21 cellular contexts compared by ENCODE assay signal in genomic region chr6:87941556-87942358, GRCh38.
"Had no signal": no experiment of that assay in that cellular context is flagged by ENCODE, and none has a peak within 500 bp of the region (broad histone marks: within the 10 kb centered on the region; RNA-seq: fewer than 3 reads in every experiment).

No MANE protein-coding gene starts in this region.

- H3K36me3 ChIP-seq: breast epithelium, lower lobe of right lung, prostate gland, upper lobe of left lung had no signal

- H3K4me1 Mint-ChIP-seq: activated naive CD8-positive, alpha-beta T cell treated with anti-CD3 and anti-CD28 coated beads for 36 hours; naive thymus-derived CD4-positive, alpha-beta T cell had no signal

- H3K9me3 ChIP-seq: breast epithelium, lower lobe of right lung, prostate gland, upper lobe of left lung had no signal

- H3K36me3 Mint-ChIP-seq: activated naive CD8-positive, alpha-beta T cell treated with anti-CD3 and anti-CD28 coated beads for 36 hours; naive thymus-derived CD4-positive, alpha-beta T cell; WTC11 had no signal

- H3K27ac ChIP-seq: breast epithelium, foreskin keratinocyte, lower lobe of right lung, prostate gland, upper lobe of left lung had no signal

- H3K4me1 ChIP-seq: breast epithelium, prostate gland had no signal

- H3K27me3 ChIP-seq: breast epithelium, foreskin keratinocyte, upper lobe of left lung had no signal

- H3K4me3 Mint-ChIP-seq: activated naive CD8-positive, alpha-beta T cell treated with anti-CD3 and anti-CD28 coated beads for 36 hours; activated T-cell treated with anti-CD3 and anti-CD28 coated beads, Interleukin-2, amount 50 U/mL, for 4 hours; naive thymus-derived CD4-positive, alpha-beta T cell; neural crest cell; T-helper 1 cell treated with Interleukin-12 subunit alpha and Interleukin-12 subunit beta and Interleukin-4 antibody, amounts not matched to agents 30 μg/mL and 1 μg/mL, for 36 hours; WTC11 had no signal

- H3K4me3 ChIP-seq: breast epithelium, lower lobe of right lung, prostate gland, upper lobe of left lung had no signal

- FAIRE-seq: kidney had no signal

- H3K9me3 Mint-ChIP-seq: activated naive CD8-positive, alpha-beta T cell treated with anti-CD3 and anti-CD28 coated beads for 36 hours; activated T-cell treated with anti-CD3 and anti-CD28 coated beads, Interleukin-2, amount 50 U/mL, for 4 hours; activated T-helper 2 cell treated with anti-CD3 and anti-CD28 coated beads, Interferon-gamma antibody, Interleukin-2, Interleukin-4, amounts not matched to agents 10 μg/mL and 5 μg/mL and 100 μg/mL, durations not matched to agents 14 hours and 24 hours and 36 hours; naive thymus-derived CD4-positive, alpha-beta T cell; neural crest cell; T-helper 1 cell treated with Interleukin-12 subunit alpha and Interleukin-12 subunit beta and Interleukin-4 antibody, amounts not matched to agents 30 μg/mL and 1 μg/mL, for 36 hours; WTC11 had no signal

- ATAC-seq: activated T-cell treated with anti-CD3 and anti-CD28 coated beads, Interleukin-2, amount 50 U/mL, for 4 hours; foreskin keratinocyte; lower lobe of right lung; naive thymus-derived CD4-positive, alpha-beta T cell; stimulated activated naive CD8-positive, alpha-beta T cell treated with anti-CD3 and anti-CD28 coated beads, Interleukin-15, Interleukin-2, amounts not matched to agents 100 U/mL and 50 U/mL, for 24 hours; WTC11 had no signal

- H3K27ac Mint-ChIP-seq: activated naive CD8-positive, alpha-beta T cell treated with anti-CD3 and anti-CD28 coated beads for 36 hours; activated T-helper 2 cell treated with anti-CD3 and anti-CD28 coated beads, Interferon-gamma antibody, Interleukin-2, Interleukin-4, amounts not matched to agents 10 μg/mL and 5 μg/mL and 100 μg/mL, durations not matched to agents 14 hours and 24 hours and 36 hours; naive thymus-derived CD4-positive, alpha-beta T cell; T-helper 1 cell treated with Interleukin-12 subunit alpha and Interleukin-12 subunit beta and Interleukin-4 antibody, amounts not matched to agents 30 μg/mL and 1 μg/mL, for 36 hours; WTC11 had no signal

- DNase-seq: activated CD4-positive, alpha-beta T cell treated with anti-CD3 and anti-CD28 coated beads for 4 hours; activated CD4-positive, alpha-beta T cell treated with anti-CD3 and anti-CD28 coated beads, Interleukin-2, amount 50 U/mL, for 48 hours; activated CD8-positive, alpha-beta memory T cell treated with anti-CD3 and anti-CD28 coated beads, Interleukin-2, amount 50 U/mL, for 48 hours; activated naive CD4-positive, alpha-beta T cell treated with Interleukin-2 at 50 U/mL for 16 hours; activated naive CD8-positive, alpha-beta T cell treated with anti-CD3 and anti-CD28 coated beads for 36 hours; activated T-cell treated with anti-CD3 and anti-CD28 coated beads, Interleukin-2, amount 50 U/mL, for 4 hours; amniotic stem cell; kidney; lower lobe of right lung; naive thymus-derived CD4-positive, alpha-beta T cell; stimulated activated CD4-positive, alpha-beta T cell treated with anti-CD3 and anti-CD28 coated beads, Interleukin-4, amount 100 ng/mL, for 24 hours; stimulated activated naive CD8-positive, alpha-beta T cell treated with anti-CD3 and anti-CD28 coated beads, Interleukin-15, Interleukin-2, amounts not matched to agents 100 U/mL and 50 U/mL, for 24 hours; T1000; upper lobe of left lung had no signal
